In genomic region chr2:192585418-192585817, GRCh38 we compare ENCODE assay signal across 27 cellular contexts.
DNase-seq lines count a peak whose midpoint lies in the region; TF ChIP-seq lines count a peak whose summit lies in the region.
"Had no signal": no experiment of that assay in that cellular context is flagged by ENCODE, and none has a peak within 500 bp of the region (broad histone marks: within the 10 kb centered on the region; RNA-seq: fewer than 3 reads in every experiment).

No MANE protein-coding gene starts in this region.

- H3K4me3 ChIP-seq in kidney epithelial cell (ENCODE audit: low read depth, low read length) (no peak overlapping the region), Peyer's patch (no peak overlapping the region), ascending aorta (no peak overlapping the region)
- H3K4me3 ChIP-seq: BLaER1, body of pancreas, pancreas, PC-9, right atrium auricular region, smooth muscle cell, suprapubic skin, upper lobe of left lung had no signal

- H3K27me3 ChIP-seq in kidney epithelial cell (ENCODE audit: control insufficient read depth, insufficient read depth, low read length) (no peaks in the 10 kb centered on the region), Peyer's patch (no peaks in the 10 kb centered on the region), ascending aorta (no peaks in the 10 kb centered on the region)
- H3K27me3 ChIP-seq: BLaER1, body of pancreas, pancreas, right atrium auricular region, suprapubic skin, upper lobe of left lung had no signal

- H3K4me1 ChIP-seq in Peyer's patch: no peaks in the 10 kb centered on the region
- H3K4me1 ChIP-seq in ascending aorta: no peaks in the 10 kb centered on the region
- H3K4me1 ChIP-seq: BLaER1, right atrium auricular region, suprapubic skin, upper lobe of left lung had no signal

- intact Hi-C loops in ascending aorta (cut with DNase I): no loop called here

- no peak for TF ChIP-seq POLR2A in Peyer's patch (IDR thresholded peaks at IDR 0.05)

- H3K36me3 ChIP-seq in kidney epithelial cell (ENCODE audit: control insufficient read depth, insufficient read depth, low read length): no peaks in the 10 kb centered on the region
- H3K36me3 ChIP-seq in Peyer's patch: no peaks in the 10 kb centered on the region
- no peaks in the 10 kb centered on the region for H3K36me3 ChIP-seq in ascending aorta
- H3K36me3 ChIP-seq: BLaER1, pancreas, right atrium auricular region, suprapubic skin, upper lobe of left lung had no signal

- TF ChIP-seq CTCF in kidney epithelial cell (IDR thresholded peaks at IDR 0.05; ENCODE audit: insufficient read depth, low read length, poor library complexity, severe bottlenecking) (no peak), Peyer's patch (IDR thresholded peaks at IDR 0.05) (no peak), ascending aorta (IDR thresholded peaks at IDR 0.05) (no peak)

- in situ Hi-C loops in ACHN (cut with HindIII; ENCODE audit: low pct_ligation_motif_present, low pct_unique_long_range_greater_than_20kb, low sequenced_read_pairs): no loop called here

- DNase-seq in ACHN (peak; percentile 68), HT-29 (ENCODE audit: low spot score) (peak; percentile 57), NCI-H774 (lab: John Stamatoyannopoulos, UW) (peak; percentile 34), kidney epithelial cell (ENCODE audit: low read depth) (peak; percentile 35), NCI-H2227 treated with DMSO at 0.1 percent for 48 hours (lab: John Stamatoyannopoulos, UW) (no peak), Peyer's patch (no peak), ascending aorta (ENCODE audit: low spot score in 2 of 2) (no peak)
- DNase-seq in effector CD4-positive, alpha-beta T cell: no peak
- DNase-seq: activated CD4-positive, alpha-beta memory T cell treated with anti-CD3 and anti-CD28 coated beads for 36 hours; activated naive CD8-positive, alpha-beta T cell treated with anti-CD3 and anti-CD28 coated beads, Interleukin-2, amount 50 U/mL, for 24 hours; activated T-cell treated with anti-CD3 and anti-CD28 coated beads, Interleukin-2, amount 50 U/mL, for 72 hours; body of pancreas; cerebellar nuclear complex; dermis blood vessel endothelial cell; DMS79; IMR-90; NCI-H1092; NCI-H2029 treated with DMSO at 0.1 percent for 48 hours; NCI-H446; pancreas; PC-9; stimulated activated naive CD4-positive, alpha-beta T cell; upper lobe of left lung had no signal

- H3K27ac ChIP-seq in Peyer's patch (no peak overlapping the region), ascending aorta (no peak overlapping the region)
- H3K27ac ChIP-seq: BLaER1, body of pancreas, pancreas, PC-9, right atrium auricular region, suprapubic skin, upper lobe of left lung had no signal

- H3K9me3 ChIP-seq in Peyer's patch: no peaks in the 10 kb centered on the region
- no peaks in the 10 kb centered on the region for H3K9me3 ChIP-seq in ascending aorta
- H3K9me3 ChIP-seq: BLaER1, body of pancreas, pancreas, right atrium auricular region, suprapubic skin, upper lobe of left lung had no signal

Comparison
In these comparisons a context has a peak if more than half of its experiments do, and no peak if none do; other contexts are left out.
1. DNase-seq: peak in ACHN (single experiment), HT-29 (single experiment), NCI-H774 (single experiment) and kidney epithelial cell (single experiment); none in NCI-H2227 treated with DMSO at 0.1 percent for 48 hours (single experiment), Peyer's patch (0 of 3), effector CD4-positive, alpha-beta T cell (single experiment) and ascending aorta (0 of 2).